Comparison of ENCODE assay signal across 30 cellular contexts in the genomic region with DNA sequence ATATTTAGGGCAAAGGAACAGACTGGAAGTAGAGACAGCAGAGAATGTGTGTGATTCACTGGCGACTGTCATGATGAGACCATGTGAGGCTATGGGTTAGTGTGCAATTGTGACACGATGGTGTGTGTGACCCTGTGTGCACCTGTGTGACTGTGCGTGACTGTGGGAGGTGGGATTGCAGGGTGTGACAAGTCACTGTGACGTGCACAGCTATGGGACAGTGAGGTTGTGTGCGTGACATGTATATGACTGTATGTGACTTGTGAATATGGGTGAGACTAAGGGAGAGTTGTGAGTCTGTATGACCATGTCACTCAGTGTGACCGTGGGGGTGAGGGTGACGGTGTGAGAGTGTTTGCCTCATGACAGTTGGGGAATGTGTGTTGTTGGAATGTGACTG. TPM values are rescaled to one million over a fixed set of nuclear protein-coding genes. Genes with fewer than 3 reads are reported as not detected.
DNase-seq lines count a peak whose midpoint lies in the region; ATAC-seq, FAIRE-seq and TF ChIP-seq lines count a peak whose summit lies in the region.
"Had no signal": no experiment of that assay in that cellular context is flagged by ENCODE, and none has a peak within 500 bp of the region (broad histone marks: within the 10 kb centered on the region; RNA-seq: fewer than 3 reads in every experiment).

No MANE protein-coding gene starts in this region.

- POLR2A ChIA-PET in HepG2 (lab: Yijun Ruan, JAX) = no interaction called here

- no peaks in the 10 kb centered on the region for H3K36me3 Mint-ChIP-seq in glutamatergic neuron (ENCODE audit: unreplicated experiment)
- H3K36me3 Mint-ChIP-seq: activated CD4-positive, alpha-beta memory T cell treated with anti-CD3 and anti-CD28 coated beads for 36 hours; activated naive CD4-positive, alpha-beta T cell treated with anti-CD3 and anti-CD28 coated beads, Interleukin-2, amount 50 U/mL, for 24 hours; mesothelial cell of epicardium; naive thymus-derived CD4-positive, alpha-beta T cell had no signal

- FAIRE-seq in HepG2 (lab: Jason Lieb, UNC) = no peak
- FAIRE-seq: GM18507 had no signal

- H3K36me3 ChIP-seq in HepG2 (replicated peaks in 1 of 2; ENCODE audit: control insufficient read depth in 1 of 2, insufficient read depth in 2 of 2, low read length in 2 of 2) (no peaks in the 10 kb centered on the region), right lobe of liver (no peaks in the 10 kb centered on the region), suprapubic skin (no peaks in the 10 kb centered on the region)
- H3K36me3 ChIP-seq: ascending aorta, esophagus squamous epithelium, gastroesophageal sphincter, left lung, stomach, upper lobe of left lung had no signal

- H3K4me3 ChIP-seq in HepG2 (replicated peaks in 1 of 3; ENCODE audit: insufficient read depth in 1 of 3, low read depth in 2 of 3, low read length in 3 of 3) (no peak overlapping the region), right lobe of liver (no peak overlapping the region), suprapubic skin (no peak overlapping the region)
- H3K4me3 ChIP-seq: ascending aorta, esophagus squamous epithelium, gastroesophageal sphincter, left lung, stomach, upper lobe of left lung had no signal

- no peak for DNase-seq in HepG2 (ENCODE audit: low spot score)
- DNase-seq in right lobe of liver = no peak
- no peak for DNase-seq in glutamatergic neuron
- DNase-seq in UCSD-AML1 (lab: John Stamatoyannopoulos, UW; ENCODE audit: unreplicated experiment) = no peak
- DNase-seq in suprapubic skin (ENCODE audit: low spot score in 2 of 2) = no peak
- DNase-seq in RPMI8226 = no peak
- DNase-seq: activated B cell treated with CpG ODN at 0.5 μM for 24 hours; activated CD4-positive, alpha-beta memory T cell treated with anti-CD3 and anti-CD28 coated beads for 36 hours; activated CD8-positive, alpha-beta memory T cell treated with anti-CD3 and anti-CD28 coated beads, Interleukin-2, amount 50 U/mL, for 48 hours; caudate nucleus; COR-L47; endodermal cell; esophagus squamous epithelium; KG1; left lung; naive thymus-derived CD4-positive, alpha-beta T cell; NCI-H1436 treated with DMSO at 0.1 percent for 48 hours; NCI-H2107; NCI-H446 treated with DMSO at 0.1 percent for 48 hours; Right ventricle myocardium superior; stomach; upper lobe of left lung had no signal

- no peaks in the 10 kb centered on the region for H3K9me3 ChIP-seq in HepG2 (ENCODE audit: low read length)
- H3K9me3 ChIP-seq in right lobe of liver = no peaks in the 10 kb centered on the region
- H3K9me3 ChIP-seq in suprapubic skin = no peaks in the 10 kb centered on the region
- H3K9me3 ChIP-seq: ascending aorta, esophagus squamous epithelium, gastroesophageal sphincter, left lung, stomach, upper lobe of left lung had no signal

- H3K9me3 Mint-ChIP-seq in glutamatergic neuron (ENCODE audit: unreplicated experiment) = peaks cover 7% of the 10 kb centered on the region
- H3K9me3 Mint-ChIP-seq: activated B cell treated with CpG ODN at 0.5 μM for 24 hours; activated CD4-positive, alpha-beta memory T cell treated with anti-CD3 and anti-CD28 coated beads for 36 hours; activated naive CD4-positive, alpha-beta T cell treated with anti-CD3 and anti-CD28 coated beads, Interleukin-2, amount 50 U/mL, for 24 hours; activated T-helper 17 cell treated with anti-CD3 and anti-CD28 coated beads, Interleukin-2, amount 50 U/mL, for 72 hours; endodermal cell; mesothelial cell of epicardium; naive thymus-derived CD4-positive, alpha-beta T cell had no signal

- H3K4me3 Mint-ChIP-seq in glutamatergic neuron (ENCODE audit: unreplicated experiment) = peak overlapping the region; percentile 2
- H3K4me3 Mint-ChIP-seq: activated B cell treated with CpG ODN at 0.5 μM for 24 hours; activated CD4-positive, alpha-beta memory T cell treated with anti-CD3 and anti-CD28 coated beads for 36 hours; activated naive CD4-positive, alpha-beta T cell treated with anti-CD3 and anti-CD28 coated beads, Interleukin-2, amount 50 U/mL, for 24 hours; activated T-helper 17 cell treated with anti-CD3 and anti-CD28 coated beads, Interleukin-2, amount 50 U/mL, for 72 hours; endodermal cell; mesothelial cell of epicardium had no signal

- BruUV-seq in HepG2 (replicated peaks; lab: Mats Ljungman, UMichigan) = no TSS peak

- TF ChIP-seq CTCF in HepG2 (CRISPR knock-in tag; IDR thresholded peaks at IDR 0.05) (no peak), right lobe of liver (IDR thresholded peaks at IDR 0.05) (no peak), glutamatergic neuron (IDR thresholded peaks at IDR 0.05; ENCODE audit: partially characterized antibody, unreplicated experiment) (no peak), suprapubic skin (IDR thresholded peaks at IDR 0.05) (no peak)

- no peak for TF ChIP-seq EP300 in HepG2 (IDR thresholded peaks at IDR 0.05; ENCODE audit: low read depth in 2 of 2, low read length in 2 of 2)
- TF ChIP-seq EP300 in HepG2 (CRISPR knock-in tag; IDR thresholded peaks at IDR 0.05; ENCODE audit: borderline replicate concordance) = no peak
- TF ChIP-seq EP300 in suprapubic skin (IDR thresholded peaks at IDR 0.05) = no peak

- in situ Hi-C loops in HepG2 (cut with HindIII; ENCODE audit: extremely low pct_ligation_motif_present, low pct_unique_long_range_greater_than_20kb) = no loop called here

- WGBS in HepG2 (ENCODE audit: low lambda C conversion rate) = 12% methylated on average over 7 of the region's 7 CpGs
- WGBS in right lobe of liver (ENCODE audit: insufficient coverage, low coverage, low lambda C conversion rate, missing lambda C conversion rate) = 72% methylated on average over 7 of the region's 7 CpGs
- WGBS in suprapubic skin = 73% methylated on average over 7 of the region's 7 CpGs

- H2AFZ ChIP-seq in HepG2 (ENCODE audit: low read length) = no peak overlapping the region
- H2AFZ ChIP-seq: parathyroid adenoma had no signal

- CTCF ChIA-PET in HepG2 (lab: Yijun Ruan, JAX; ENCODE audit: low intra/inter-chr PET ratio, low total read pairs) = no interaction called here

- no peak for ATAC-seq in HepG2
- ATAC-seq in right lobe of liver = no peak
- ATAC-seq: activated T-helper 17 cell treated with anti-CD3 and anti-CD28 coated beads, Interleukin-2, amount 50 U/mL, for 72 hours; gastroesophageal sphincter; left lung; naive thymus-derived CD4-positive, alpha-beta T cell had no signal

- intact Hi-C loops in HepG2 (cut with micrococcal nuclease; ENCODE audit: unreplicated experiment) = no loop called here
- intact Hi-C loops in right lobe of liver (cut with DNase I) = no loop called here

- H3K4me1 ChIP-seq in HepG2 (ENCODE audit: insufficient read depth, low read length) = peaks cover 33% of the 10 kb centered on the region
- H3K4me1 ChIP-seq in right lobe of liver = peaks cover 0 to 11% (median 0%) of the 10 kb centered on the region in 4 donors
- H3K4me1 ChIP-seq in suprapubic skin = peaks cover 18% of the 10 kb centered on the region

- peaks cover 17% of the 10 kb centered on the region for H3K4me1 Mint-ChIP-seq in glutamatergic neuron (ENCODE audit: low read depth, unreplicated experiment)

- peaks cover 0 to 11% of the 10 kb centered on the region in 2 experiments; a peak in 2 of 5 replicates for H3K27me3 ChIP-seq in HepG2 (ENCODE audit: control insufficient read depth in 1 of 2, insufficient read depth in 2 of 2, low read length in 2 of 2)
- H3K27me3 ChIP-seq in right lobe of liver = no peaks in the 10 kb centered on the region
- H3K27me3 ChIP-seq in suprapubic skin = peaks cover 44% of the 10 kb centered on the region

- H3K79me2 ChIP-seq in HepG2 (ENCODE audit: insufficient read depth, low read length) = no peaks in the 10 kb centered on the region
- H3K79me2 ChIP-seq: parathyroid adenoma had no signal

- TF ChIP-seq RAD21 in HepG2 (CRISPR knock-in tag; IDR thresholded peaks at IDR 0.05) = no peak

- peak overlapping the region; percentile 13 for H3K27ac Mint-ChIP-seq in glutamatergic neuron (ENCODE audit: unreplicated experiment)
- H3K27ac Mint-ChIP-seq: activated B cell treated with CpG ODN at 0.5 μM for 24 hours; activated CD4-positive, alpha-beta memory T cell treated with anti-CD3 and anti-CD28 coated beads for 36 hours; activated naive CD4-positive, alpha-beta T cell treated with anti-CD3 and anti-CD28 coated beads, Interleukin-2, amount 50 U/mL, for 24 hours; activated T-helper 17 cell treated with anti-CD3 and anti-CD28 coated beads, Interleukin-2, amount 50 U/mL, for 72 hours; endodermal cell; mesothelial cell of epicardium; naive thymus-derived CD4-positive, alpha-beta T cell had no signal

- H3K9ac ChIP-seq in HepG2 (ENCODE audit: insufficient read depth, low read depth, low read length) = no peak overlapping the region
- H3K9ac ChIP-seq: parathyroid adenoma had no signal

- no peaks in the 10 kb centered on the region for H4K20me1 ChIP-seq in HepG2 (ENCODE audit: insufficient read depth, low read length)

- H3K27ac ChIP-seq in HepG2 (ENCODE audit: extremely low read length, insufficient read depth, low read length) (no peak overlapping the region), right lobe of liver (no peak overlapping the region), suprapubic skin (no peak overlapping the region)
- H3K27ac ChIP-seq: ascending aorta, esophagus squamous epithelium, gastroesophageal sphincter, left lung, parathyroid adenoma, stomach, upper lobe of left lung had no signal

- H3K27me3 Mint-ChIP-seq in glutamatergic neuron (ENCODE audit: unreplicated experiment) = peaks cover 13% of the 10 kb centered on the region

- TF ChIP-seq POLR2A in HepG2 (IDR thresholded peaks at IDR 0.05; ENCODE audit: insufficient read depth in 1 of 2, low read depth in 2 of 2, low read length in 2 of 2) = no peak
- TF ChIP-seq POLR2A in right lobe of liver (IDR thresholded peaks at IDR 0.05) = no peak
- TF ChIP-seq POLR2A in suprapubic skin (IDR thresholded peaks at IDR 0.05) = no peak

- no peak overlapping the region for H3K4me2 ChIP-seq in HepG2 (ENCODE audit: low read depth, low read length)

RNA-seq across cellular contexts. Expression of gene GIPR, which starts 3.4 kb away (rescaled TPM):
- total RNA-seq in HepG2 (2016; rRNA removed; fragmentation: Illumina TruSeq; extraction: Trizol) = 0.15 TPM in 1 of 2 replicates, not detected in the other
- not detected in 2 replicates for total RNA-seq in HepG2 (2016; cell fraction: cytosol; rRNA removed; fragmentation: Illumina TruSeq; extraction: Trizol; ENCODE audit: low read depth)
- not detected in 2 replicates for total RNA-seq in HepG2 (2016; cell fraction: insoluble cytoplasmic fraction; rRNA removed; fragmentation: Illumina TruSeq; extraction: Trizol)
- total RNA-seq in HepG2 (2016; cell fraction: membrane; rRNA removed; fragmentation: Illumina TruSeq; extraction: Trizol) = 0.07 TPM in 1 of 2 replicates, not detected in the other
- not detected in 2 replicates for total RNA-seq in HepG2 (2016; cell fraction: nucleus; rRNA removed; fragmentation: Illumina TruSeq; extraction: Trizol)
- polyA plus RNA-seq in HepG2 (2011; rRNA removed) = 1.2 and 1.7 TPM in 2 replicates
- 0.23 and 0.27 TPM in 2 replicates for polyA plus RNA-seq in HepG2 (2011; cell fraction: cytosol; rRNA removed)
- 10.6 TPM in 2 replicates for polyA plus RNA-seq in HepG2 (2011; cell fraction: nucleus; rRNA removed)
- polyA plus RNA-seq in HepG2 (2012) = 1.3 and 2.2 TPM in 2 replicates
- not detected in 2 replicates for polyA plus RNA-seq in HepG2 (2016; cell fraction: cytosol; fragmentation: Illumina TruSeq; extraction: Trizol; ENCODE audit: low read depth)
- not detected in 2 replicates for polyA plus RNA-seq in HepG2 (2016; cell fraction: insoluble cytoplasmic fraction; fragmentation: Illumina TruSeq; extraction: Trizol; ENCODE audit: low read depth)
- polyA plus RNA-seq in HepG2 (2016; cell fraction: membrane; fragmentation: Illumina TruSeq; extraction: Trizol; ENCODE audit: low read depth) = not detected in 2 replicates
- polyA plus RNA-seq in HepG2 (2016; cell fraction: nucleus; fragmentation: Illumina TruSeq; extraction: Trizol; ENCODE audit: insufficient read depth, low read depth) = 0.31 TPM in 2 replicates
- polyA minus RNA-seq in HepG2 (2011; rRNA and poly(A)+ RNA removed; ENCODE audit: low replicate concordance) = 0.47 and 2.5 TPM in 2 replicates
- polyA minus RNA-seq in HepG2 (2011; cell fraction: cytosol; rRNA and poly(A)+ RNA removed) = 0.59 TPM in 1 of 2 replicates, not detected in the other
- polyA minus RNA-seq in HepG2 (2011; cell fraction: nucleus; rRNA and poly(A)+ RNA removed) = 4.5 and 7.2 TPM in 2 replicates
- total RNA-seq in right lobe of liver = under 1 TPM in 4 of 6 experiments, not detected in 2; 0.07 to 0.23 (median 0.18) TPM
- total RNA-seq in glutamatergic neuron (ENCODE audit: unreplicated experiment) = 36.4 TPM
- 10 to 100 TPM in 1 of 4 donors, 1 to 10 TPM in 2, under 1 TPM in 1; 0.95 to 11.2 (median 1.6) TPM for total RNA-seq in suprapubic skin
- total RNA-seq: ascending aorta, H4 had no signal

RNA-seq across cellular contexts. Expression of gene EML2, which starts 25.4 kb away (rescaled TPM):
- total RNA-seq in HepG2 (2016; rRNA removed; fragmentation: Illumina TruSeq; extraction: Trizol) = 7.3 and 7.6 TPM in 2 replicates
- total RNA-seq in HepG2 (2016; cell fraction: cytosol; rRNA removed; fragmentation: Illumina TruSeq; extraction: Trizol; ENCODE audit: low read depth) = 1.6 and 3.5 TPM in 2 replicates
- total RNA-seq in HepG2 (2016; cell fraction: insoluble cytoplasmic fraction; rRNA removed; fragmentation: Illumina TruSeq; extraction: Trizol) = 4.2 and 9.1 TPM in 2 replicates
- 2.2 and 3.2 TPM in 2 replicates for total RNA-seq in HepG2 (2016; cell fraction: membrane; rRNA removed; fragmentation: Illumina TruSeq; extraction: Trizol)
- 8.8 and 13.4 TPM in 2 replicates for total RNA-seq in HepG2 (2016; cell fraction: nucleus; rRNA removed; fragmentation: Illumina TruSeq; extraction: Trizol)
- 12.9 and 16.6 TPM in 2 replicates for polyA plus RNA-seq in HepG2 (2011; rRNA removed)
- polyA plus RNA-seq in HepG2 (2011; cell fraction: cytosol; rRNA removed) = 7.9 and 8.5 TPM in 2 replicates
- polyA plus RNA-seq in HepG2 (2011; cell fraction: nucleus; rRNA removed) = 74.5 and 101 TPM in 2 replicates
- polyA plus RNA-seq in HepG2 (2012) = 10.9 and 17.5 TPM in 2 replicates
- polyA plus RNA-seq in HepG2 (2016; cell fraction: cytosol; fragmentation: Illumina TruSeq; extraction: Trizol; ENCODE audit: low read depth) = 0.88 and 1.0 TPM in 2 replicates
- 3.1 and 4.1 TPM in 2 replicates for polyA plus RNA-seq in HepG2 (2016; cell fraction: insoluble cytoplasmic fraction; fragmentation: Illumina TruSeq; extraction: Trizol; ENCODE audit: low read depth)
- polyA plus RNA-seq in HepG2 (2016; cell fraction: membrane; fragmentation: Illumina TruSeq; extraction: Trizol; ENCODE audit: low read depth) = 1.2 and 3.4 TPM in 2 replicates
- 25.5 and 27.6 TPM in 2 replicates for polyA plus RNA-seq in HepG2 (2016; cell fraction: nucleus; fragmentation: Illumina TruSeq; extraction: Trizol; ENCODE audit: insufficient read depth, low read depth)
- polyA minus RNA-seq in HepG2 (2011; rRNA and poly(A)+ RNA removed; ENCODE audit: low replicate concordance) = 40.9 and 76.3 TPM in 2 replicates
- polyA minus RNA-seq in HepG2 (2011; cell fraction: cytosol; rRNA and poly(A)+ RNA removed) = 13.7 and 15.5 TPM in 2 replicates
- polyA minus RNA-seq in HepG2 (2011; cell fraction: nucleus; rRNA and poly(A)+ RNA removed) = 15.0 and 16.1 TPM in 2 replicates
- total RNA-seq in right lobe of liver = 10 to 100 TPM; 12.6 to 19.7 (median 13.8) TPM
- total RNA-seq in glutamatergic neuron (ENCODE audit: unreplicated experiment) = 53.2 TPM
- 100 to 1,000 TPM in 1 of 4 donors, 10 to 100 TPM in 3; 60.0 to 112 (median 74.8) TPM for total RNA-seq in suprapubic skin

RNA-seq across cellular contexts. Expression of gene SNRPD2, which starts 27.2 kb away (rescaled TPM):
- total RNA-seq in HepG2 (2016; rRNA removed; fragmentation: Illumina TruSeq; extraction: Trizol) (485 and 593 TPM in 2 replicates), right lobe of liver (10 to 100 TPM; 79.7 to 92.5 (median 88.2) TPM), glutamatergic neuron (ENCODE audit: unreplicated experiment) (264 TPM), suprapubic skin (100 to 1,000 TPM in 3 of 4 donors, 10 to 100 TPM in 1; 80.9 to 160 (median 146) TPM)
- total RNA-seq in HepG2 (2016; cell fraction: cytosol; rRNA removed; fragmentation: Illumina TruSeq; extraction: Trizol; ENCODE audit: low read depth) = 546 and 637 TPM in 2 replicates
- 493 and 623 TPM in 2 replicates for total RNA-seq in HepG2 (2016; cell fraction: insoluble cytoplasmic fraction; rRNA removed; fragmentation: Illumina TruSeq; extraction: Trizol)
- total RNA-seq in HepG2 (2016; cell fraction: membrane; rRNA removed; fragmentation: Illumina TruSeq; extraction: Trizol) = 348 and 425 TPM in 2 replicates
- 161 and 163 TPM in 2 replicates for total RNA-seq in HepG2 (2016; cell fraction: nucleus; rRNA removed; fragmentation: Illumina TruSeq; extraction: Trizol)
- polyA plus RNA-seq in HepG2 (2011; rRNA removed) = 284 and 299 TPM in 2 replicates
- 310 and 320 TPM in 2 replicates for polyA plus RNA-seq in HepG2 (2011; cell fraction: cytosol; rRNA removed)
- polyA plus RNA-seq in HepG2 (2011; cell fraction: nucleus; rRNA removed) = 64.5 and 68.4 TPM in 2 replicates
- 162 and 279 TPM in 2 replicates for polyA plus RNA-seq in HepG2 (2012)
- polyA plus RNA-seq in HepG2 (2016; cell fraction: cytosol; fragmentation: Illumina TruSeq; extraction: Trizol; ENCODE audit: low read depth) = 325 and 406 TPM in 2 replicates
- 334 and 359 TPM in 2 replicates for polyA plus RNA-seq in HepG2 (2016; cell fraction: insoluble cytoplasmic fraction; fragmentation: Illumina TruSeq; extraction: Trizol; ENCODE audit: low read depth)
- 194 and 247 TPM in 2 replicates for polyA plus RNA-seq in HepG2 (2016; cell fraction: membrane; fragmentation: Illumina TruSeq; extraction: Trizol; ENCODE audit: low read depth)
- 168 and 190 TPM in 2 replicates for polyA plus RNA-seq in HepG2 (2016; cell fraction: nucleus; fragmentation: Illumina TruSeq; extraction: Trizol; ENCODE audit: insufficient read depth, low read depth)
- 51.2 and 102 TPM in 2 replicates for polyA minus RNA-seq in HepG2 (2011; rRNA and poly(A)+ RNA removed; ENCODE audit: low replicate concordance)
- polyA minus RNA-seq in HepG2 (2011; cell fraction: cytosol; rRNA and poly(A)+ RNA removed) = 47.3 and 47.6 TPM in 2 replicates
- polyA minus RNA-seq in HepG2 (2011; cell fraction: nucleus; rRNA and poly(A)+ RNA removed) = 25.2 and 32.9 TPM in 2 replicates

RNA-seq across cellular contexts. Expression of gene QPCTL, which starts 27.9 kb away (rescaled TPM):
- total RNA-seq in HepG2 (2016; rRNA removed; fragmentation: Illumina TruSeq; extraction: Trizol) (6.8 and 16.0 TPM in 2 replicates), right lobe of liver (1 to 10 TPM; 4.4 to 6.9 (median 5.9) TPM), glutamatergic neuron (ENCODE audit: unreplicated experiment) (2.6 TPM), suprapubic skin (10 to 100 TPM in 1 of 4 donors, 1 to 10 TPM in 3; 5.9 to 11.4 (median 8.4) TPM)
- total RNA-seq in HepG2 (2016; cell fraction: cytosol; rRNA removed; fragmentation: Illumina TruSeq; extraction: Trizol; ENCODE audit: low read depth) = 4.4 and 5.8 TPM in 2 replicates
- total RNA-seq in HepG2 (2016; cell fraction: insoluble cytoplasmic fraction; rRNA removed; fragmentation: Illumina TruSeq; extraction: Trizol) = 6.7 and 15.7 TPM in 2 replicates
- total RNA-seq in HepG2 (2016; cell fraction: membrane; rRNA removed; fragmentation: Illumina TruSeq; extraction: Trizol) = 6.8 and 7.4 TPM in 2 replicates
- 14.0 and 17.9 TPM in 2 replicates for total RNA-seq in HepG2 (2016; cell fraction: nucleus; rRNA removed; fragmentation: Illumina TruSeq; extraction: Trizol)
- 19.1 and 24.8 TPM in 2 replicates for polyA plus RNA-seq in HepG2 (2011; rRNA removed)
- 19.1 and 26.2 TPM in 2 replicates for polyA plus RNA-seq in HepG2 (2011; cell fraction: cytosol; rRNA removed)
- polyA plus RNA-seq in HepG2 (2011; cell fraction: nucleus; rRNA removed) = 44.7 and 47.6 TPM in 2 replicates
- 18.7 and 23.6 TPM in 2 replicates for polyA plus RNA-seq in HepG2 (2012)
- 5.3 and 6.3 TPM in 2 replicates for polyA plus RNA-seq in HepG2 (2016; cell fraction: cytosol; fragmentation: Illumina TruSeq; extraction: Trizol; ENCODE audit: low read depth)
- polyA plus RNA-seq in HepG2 (2016; cell fraction: insoluble cytoplasmic fraction; fragmentation: Illumina TruSeq; extraction: Trizol; ENCODE audit: low read depth) = 8.0 and 9.0 TPM in 2 replicates
- polyA plus RNA-seq in HepG2 (2016; cell fraction: membrane; fragmentation: Illumina TruSeq; extraction: Trizol; ENCODE audit: low read depth) = 7.9 and 8.3 TPM in 2 replicates
- 35.2 and 45.7 TPM in 2 replicates for polyA plus RNA-seq in HepG2 (2016; cell fraction: nucleus; fragmentation: Illumina TruSeq; extraction: Trizol; ENCODE audit: insufficient read depth, low read depth)
- polyA minus RNA-seq in HepG2 (2011; rRNA and poly(A)+ RNA removed; ENCODE audit: low replicate concordance) = 22.5 and 49.4 TPM in 2 replicates
- 17.0 and 21.9 TPM in 2 replicates for polyA minus RNA-seq in HepG2 (2011; cell fraction: cytosol; rRNA and poly(A)+ RNA removed)
- 8.1 and 8.9 TPM in 2 replicates for polyA minus RNA-seq in HepG2 (2011; cell fraction: nucleus; rRNA and poly(A)+ RNA removed)
